In genomic region chr18:24064701-24065100, GRCh38 we compare ENCODE assay signal across 1 cellular context.
TF ChIP-seq lines count a peak whose summit lies in the region.

No MANE protein-coding gene starts in this region.

TF ChIP-seq in IMR-90, 13 proteins besides CTCF, POLR2A, EP300 and RAD21:
- TF ChIP-seq BHLHE40 (IDR thresholded peaks at IDR 0.05; ENCODE audit: low read depth, low read length) (no peak), MAZ (IDR thresholded peaks at IDR 0.05; ENCODE audit: borderline replicate concordance, low read depth, low read length) (no peak), MXI1 (IDR thresholded peaks at IDR 0.05; ENCODE audit: borderline replicate concordance, low read depth, low read length) (no peak), ELK1 (IDR thresholded peaks at IDR 0.05; ENCODE audit: borderline replicate concordance, low read depth, low read length) (no peak), NFE2L2 (IDR thresholded peaks at IDR 0.05; ENCODE audit: low read depth, low read length) (no peak), SMC3 (IDR thresholded peaks at IDR 0.05; ENCODE audit: low read depth, low read length) (no peak), CEBPB (IDR thresholded peaks at IDR 0.05; ENCODE audit: low read depth, low read length) (no peak), FOS (IDR thresholded peaks at IDR 0.05; ENCODE audit: low read depth, low read length) (no peak), RCOR1 (IDR thresholded peaks at IDR 0.05; ENCODE audit: insufficient replicate concordance, low read length) (no peak), RFX5 (IDR thresholded peaks at IDR 0.05; ENCODE audit: low read depth, low read length) (no peak), CHD1 (IDR thresholded peaks at IDR 0.05; ENCODE audit: low read depth, low read length) (no peak), MAFK (IDR thresholded peaks at IDR 0.05; ENCODE audit: low read depth, low read length) (no peak)
- TF ChIP-seq, protein P1, sequence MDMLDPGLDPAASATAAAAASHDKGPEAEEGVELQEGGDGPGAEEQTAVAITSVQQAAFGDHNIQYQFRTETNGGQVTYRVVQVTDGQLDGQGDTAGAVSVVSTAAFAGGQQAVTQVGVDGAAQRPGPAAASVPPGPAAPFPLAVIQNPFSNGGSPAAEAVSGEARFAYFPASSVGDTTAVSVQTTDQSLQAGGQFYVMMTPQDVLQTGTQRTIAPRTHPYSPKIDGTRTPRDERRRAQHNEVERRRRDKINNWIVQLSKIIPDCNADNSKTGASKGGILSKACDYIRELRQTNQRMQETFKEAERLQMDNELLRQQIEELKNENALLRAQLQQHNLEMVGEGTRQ (IDR thresholded peaks at IDR 0.05; ENCODE audit: low read depth, low read length), result no peak
TF ChIP-seq in IMR-90: peak in this region for 0.
